In genomic region chr4:150251752-150252190, GRCh38 we compare ENCODE assay signal across 2 cellular contexts.
TF ChIP-seq lines count a peak whose summit lies in the region.

No MANE protein-coding gene starts in this region.

TF ChIP-seq in IMR-90, 13 proteins besides CTCF, POLR2A, EP300 and RAD21:
- TF ChIP-seq CHD1 (IDR thresholded peaks at IDR 0.05; ENCODE audit: low read depth, low read length): no peak
- TF ChIP-seq NFE2L2 (IDR thresholded peaks at IDR 0.05; ENCODE audit: low read depth, low read length): no peak
- TF ChIP-seq MAZ (IDR thresholded peaks at IDR 0.05; ENCODE audit: borderline replicate concordance, low read depth, low read length): no peak
- no peak for TF ChIP-seq FOS (IDR thresholded peaks at IDR 0.05; ENCODE audit: low read depth, low read length)
- no peak for TF ChIP-seq SMC3 (IDR thresholded peaks at IDR 0.05; ENCODE audit: low read depth, low read length)
- TF ChIP-seq BHLHE40 (IDR thresholded peaks at IDR 0.05; ENCODE audit: low read depth, low read length): no peak
- no peak for TF ChIP-seq ELK1 (IDR thresholded peaks at IDR 0.05; ENCODE audit: borderline replicate concordance, low read depth, low read length)
- TF ChIP-seq RCOR1 (IDR thresholded peaks at IDR 0.05; ENCODE audit: insufficient replicate concordance, low read length): no peak
- TF ChIP-seq MAFK (IDR thresholded peaks at IDR 0.05; ENCODE audit: low read depth, low read length): no peak
- no peak for TF ChIP-seq MXI1 (IDR thresholded peaks at IDR 0.05; ENCODE audit: borderline replicate concordance, low read depth, low read length)
- no peak for TF ChIP-seq CEBPB (IDR thresholded peaks at IDR 0.05; ENCODE audit: low read depth, low read length)
- TF ChIP-seq, protein P1, sequence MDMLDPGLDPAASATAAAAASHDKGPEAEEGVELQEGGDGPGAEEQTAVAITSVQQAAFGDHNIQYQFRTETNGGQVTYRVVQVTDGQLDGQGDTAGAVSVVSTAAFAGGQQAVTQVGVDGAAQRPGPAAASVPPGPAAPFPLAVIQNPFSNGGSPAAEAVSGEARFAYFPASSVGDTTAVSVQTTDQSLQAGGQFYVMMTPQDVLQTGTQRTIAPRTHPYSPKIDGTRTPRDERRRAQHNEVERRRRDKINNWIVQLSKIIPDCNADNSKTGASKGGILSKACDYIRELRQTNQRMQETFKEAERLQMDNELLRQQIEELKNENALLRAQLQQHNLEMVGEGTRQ (IDR thresholded peaks at IDR 0.05; ENCODE audit: low read depth, low read length): no peak
- TF ChIP-seq RFX5 (IDR thresholded peaks at IDR 0.05; ENCODE audit: low read depth, low read length): no peak

TF ChIP-seq in H1, 55 proteins besides CTCF, POLR2A, EP300 and RAD21:
- TF ChIP-seq EZH2 (IDR thresholded peaks at IDR 0.05; ENCODE audit: low read depth, low read length, severe bottlenecking) (no peak), RFX5 (IDR thresholded peaks at IDR 0.05; ENCODE audit: borderline replicate concordance, low read depth, low read length) (no peak), KDM1A (IDR thresholded peaks at IDR 0.05; ENCODE audit: borderline replicate concordance, low read length) (no peak), CTBP2 (IDR thresholded peaks at IDR 0.05; ENCODE audit: borderline replicate concordance, insufficient read depth, insufficient read length, low read length) (no peak), POU5F1 (IDR thresholded peaks at IDR 0.05; ENCODE audit: low read depth, low read length) (no peak), RNF2 (IDR thresholded peaks at IDR 0.05; ENCODE audit: borderline replicate concordance, low read depth, low read length, missing control alignments, poor library complexity, severe bottlenecking) (no peak), GABPA (IDR thresholded peaks at IDR 0.05; ENCODE audit: borderline replicate concordance, insufficient read depth, low read length) (no peak), RBBP5 (IDR thresholded peaks at IDR 0.05; ENCODE audit: borderline replicate concordance, low read depth, low read length) (no peak), YY1 (IDR thresholded peaks at IDR 0.05; ENCODE audit: low read depth, low read length) (no peak), SIX5 (IDR thresholded peaks at IDR 0.05; ENCODE audit: low read depth, low read length) (no peak), GTF2F1 (IDR thresholded peaks at IDR 0.05; ENCODE audit: borderline replicate concordance, low read depth, low read length) (no peak), KDM4A (IDR thresholded peaks at IDR 0.05; ENCODE audit: low read depth, low read length, severe bottlenecking) (no peak), KDM5A (IDR thresholded peaks at IDR 0.05; ENCODE audit: low read length) (no peak), TCF12 (IDR thresholded peaks at IDR 0.05; ENCODE audit: low read depth, low read length) (no peak)
